Comparison of ENCODE assay signal across 8 cellular contexts in genomic region chr17:47692895-47693666, GRCh38. TPM values are rescaled to one million over a fixed set of nuclear protein-coding genes. Genes with fewer than 3 reads are reported as not detected.
A peak's percentile ranks its signal among the peaks of the same experiment; 100 is the strongest.
DNase-seq lines count a peak whose midpoint lies in the region; ATAC-seq and TF ChIP-seq lines count a peak whose summit lies in the region.

No MANE protein-coding gene starts in this region.

- H3K4me3 ChIP-seq in SU-DHL-6 (ENCODE audit: insufficient read depth, low read length, poor library complexity, severe bottlenecking) = peak overlapping the region; percentile 67
- peak overlapping the region; percentile 86 to 92 for H3K4me3 ChIP-seq in gastroesophageal sphincter
- peak overlapping the region; percentile 76 for H3K4me3 ChIP-seq in skeletal muscle satellite cell (ENCODE audit: low read length)

- H3K9me3 ChIP-seq in SU-DHL-6 (ENCODE audit: insufficient read depth, low read length) (no peaks in the 10 kb centered on the region), gastroesophageal sphincter (no peaks in the 10 kb centered on the region), skeletal muscle satellite cell (replicated peaks; ENCODE audit: low read length) (no peaks in the 10 kb centered on the region)

- ATAC-seq in gastroesophageal sphincter (no peak), GM21381 (IDR thresholded peaks at IDR 0.05; ENCODE audit: unreplicated experiment) (no peak)

- H3K27ac ChIP-seq in SU-DHL-6 (ENCODE audit: low read depth, low read length) (peak overlapping the region; percentile 14), gastroesophageal sphincter (peak overlapping the region in 2 of 4 donors; percentile 86 to 95)

- no peak for TF ChIP-seq POLR2A in gastroesophageal sphincter (IDR thresholded peaks at IDR 0.05)

- H3K4me2 ChIP-seq in SU-DHL-6 (ENCODE audit: low read depth, low read length, poor library complexity, severe bottlenecking) (peak overlapping the region; percentile 80), skeletal muscle satellite cell (ENCODE audit: low read length) (peak overlapping the region; percentile 95)

- H3K9ac ChIP-seq in SU-DHL-6 (ENCODE audit: low read length) (peak overlapping the region; percentile 59), skeletal muscle satellite cell (ENCODE audit: low read depth, low read length) (peak overlapping the region; percentile 70)

- no peaks in the 10 kb centered on the region for H3K27me3 ChIP-seq in SU-DHL-6 (ENCODE audit: low read length)
- no peaks in the 10 kb centered on the region for H3K27me3 ChIP-seq in gastroesophageal sphincter
- H3K27me3 ChIP-seq in skeletal muscle satellite cell (ENCODE audit: control insufficient read depth, insufficient read depth, low read length) = peaks cover 8% of the 10 kb centered on the region

- peak overlapping the region; percentile 44 for H2AFZ ChIP-seq in SU-DHL-6 (ENCODE audit: low read depth, low read length, severe bottlenecking)

- no peaks in the 10 kb centered on the region for H3K79me2 ChIP-seq in SU-DHL-6 (ENCODE audit: insufficient read depth, low read length)

- H3K4me1 ChIP-seq in gastroesophageal sphincter = peaks cover 0 to 38% (median 22%) of the 10 kb centered on the region in 3 donors
- peaks cover 18% of the 10 kb centered on the region for H3K4me1 ChIP-seq in skeletal muscle satellite cell (ENCODE audit: control insufficient read depth, insufficient read depth, low read length)

- no peaks in the 10 kb centered on the region for H4K20me1 ChIP-seq in SU-DHL-6 (ENCODE audit: low read depth, low read length)

- no peaks in the 10 kb centered on the region for H3K9me2 ChIP-seq in SU-DHL-6 (replicated peaks; ENCODE audit: insufficient read depth, low read length)

- 14 to 31% methylated on average over 7 of the region's 10 CpGs for WGBS in gastroesophageal sphincter (ENCODE audit: low coverage in 1 of 2), 2 donors

- TF ChIP-seq CTCF in SU-DHL-6 (IDR thresholded peaks at IDR 0.05; ENCODE audit: insufficient read depth, low read length, poor library complexity, severe bottlenecking) (no peak), gastroesophageal sphincter (IDR thresholded peaks at IDR 0.05) (no peak)

- H3K36me3 ChIP-seq in SU-DHL-6 (ENCODE audit: low read length) = no peaks in the 10 kb centered on the region
- H3K36me3 ChIP-seq in gastroesophageal sphincter = peaks cover 0 to 10% of the 10 kb centered on the region in 2 donors
- no peaks in the 10 kb centered on the region for H3K36me3 ChIP-seq in skeletal muscle satellite cell (ENCODE audit: insufficient read depth, low read length)

- no peak for TF ChIP-seq EP300 in gastroesophageal sphincter (IDR thresholded peaks at IDR 0.05)

- no peaks in the 10 kb centered on the region for H3F3A ChIP-seq in SU-DHL-6 (ENCODE audit: insufficient read depth)

- peak; percentile 61 for DNase-seq in activated effector memory CD4-positive, alpha-beta T cell treated with anti-CD3 and anti-CD28 coated beads, Interleukin-2, amount 50 U/mL, for 16 hours
- no peak for DNase-seq in activated effector memory CD4-positive, alpha-beta T cell treated with Interleukin-2 at 50 U/mL for 16 hours
- DNase-seq in SW 1271 (lab: John Stamatoyannopoulos, UW) (no peak), GOT3 (lab: John Stamatoyannopoulos, UW) (no peak)

RNA-seq across cellular contexts. Expression of gene TBKBP1, which starts 0.9 kb away (rescaled TPM):
- 10 to 100 TPM; 13.9 to 25.1 (median 18.0) TPM for total RNA-seq in gastroesophageal sphincter
- total RNA-seq in skeletal muscle satellite cell (2012; rRNA removed) = 8.9 and 14.6 TPM in 2 replicates

RNA-seq across cellular contexts. Expression of gene TBX21, which starts 40.0 kb away (rescaled TPM):
- total RNA-seq in gastroesophageal sphincter = 1 to 10 TPM in 1 of 4 donors, under 1 TPM in 1, not detected in 2; 0.94 to 1.1 TPM
- 3.5 and 3.7 TPM in 2 replicates for total RNA-seq in skeletal muscle satellite cell (2012; rRNA removed)

RNA-seq across cellular contexts. Expression of gene KPNB1, which starts 43.4 kb away (rescaled TPM):
- total RNA-seq in gastroesophageal sphincter = 100 to 1,000 TPM; 192 to 215 (median 211) TPM
- total RNA-seq in skeletal muscle satellite cell (2012; rRNA removed) = 337 and 374 TPM in 2 replicates
